In the genomic region with DNA sequence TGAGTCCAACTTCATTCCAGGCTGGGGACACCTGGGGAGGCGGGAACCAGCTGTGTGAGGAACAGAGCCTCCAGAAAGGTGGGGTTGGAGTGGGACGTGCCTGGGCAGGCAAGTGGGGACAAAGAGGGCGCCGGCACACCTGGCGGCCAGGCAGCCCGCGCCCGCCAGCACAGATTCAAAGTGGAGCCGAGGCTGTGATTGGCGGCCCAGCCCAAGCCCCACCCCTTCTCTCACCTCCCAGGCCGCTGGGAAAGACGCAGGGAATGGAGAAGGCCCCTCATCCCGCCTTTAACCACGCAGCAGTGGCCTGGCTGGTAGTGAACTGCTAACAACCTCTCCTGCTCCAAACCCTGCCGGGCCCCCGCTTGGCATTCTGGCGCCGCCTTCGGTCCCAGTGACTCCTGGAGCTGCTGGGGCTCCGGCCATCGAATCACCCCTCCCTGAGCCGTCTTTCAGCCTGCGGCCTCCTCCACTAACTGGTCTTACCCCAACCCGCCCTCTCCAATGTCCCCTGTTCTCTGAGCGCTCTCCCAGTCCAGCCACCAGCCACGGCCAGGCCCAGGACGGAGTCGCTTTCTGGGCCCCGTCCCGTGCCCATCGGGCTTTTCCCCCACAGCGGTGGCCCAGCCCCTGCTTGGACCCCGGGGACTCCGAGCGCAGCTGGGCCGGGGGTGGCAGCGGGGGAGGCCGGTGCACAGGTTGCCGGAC, we compare ENCODE assay signal across 9 cellular contexts. TPM values are rescaled to one million over a fixed set of nuclear protein-coding genes. Genes with fewer than 3 reads are reported as not detected.
DNase-seq lines count a peak whose midpoint lies in the region; ATAC-seq, FAIRE-seq and TF ChIP-seq lines count a peak whose summit lies in the region.
"Had no signal": no experiment of that assay in that cellular context is flagged by ENCODE, and none has a peak within 500 bp of the region (broad histone marks: within the 10 kb centered on the region; RNA-seq: fewer than 3 reads in every experiment).

No MANE protein-coding gene starts in this region.

- H3K79me2 ChIP-seq in endothelial cell of umbilical vein (ENCODE audit: control insufficient read depth, insufficient read depth, low read length) (no peaks in the 10 kb centered on the region), osteoblast (ENCODE audit: insufficient read depth, low read length) (no peaks in the 10 kb centered on the region)

- H3K27ac ChIP-seq in endothelial cell of umbilical vein (ENCODE audit: insufficient read depth, low read depth, low read length) = peak overlapping the region; percentile 64
- no peak overlapping the region for H3K27ac ChIP-seq in osteoblast (ENCODE audit: low read depth, low read length)

- BruUV-seq in endothelial cell of umbilical vein (replicated peaks; lab: Mats Ljungman, UMichigan) = no TSS peak

- FAIRE-seq in endothelial cell of umbilical vein (lab: Jason Lieb, UNC) = no peak
- FAIRE-seq: A204.1 had no signal

- H3K27me3 ChIP-seq in endothelial cell of umbilical vein (ENCODE audit: control insufficient read depth in 2 of 2, insufficient read depth in 2 of 2, low read length in 2 of 2) (no peaks in the 10 kb centered on the region), osteoblast (ENCODE audit: insufficient read depth, low read length) (no peaks in the 10 kb centered on the region)

- peak overlapping the region; percentile 74 for H3K4me2 ChIP-seq in endothelial cell of umbilical vein (ENCODE audit: insufficient read depth, low read length)
- peak overlapping the region; percentile 67 for H3K4me2 ChIP-seq in osteoblast (ENCODE audit: insufficient read depth, low read length)

- H4K20me1 ChIP-seq in endothelial cell of umbilical vein (replicated peaks; ENCODE audit: control insufficient read depth, extremely low read depth, insufficient read depth, low read length) (no peaks in the 10 kb centered on the region), osteoblast (ENCODE audit: insufficient read depth, low read length) (no peaks in the 10 kb centered on the region)

- H3K4me1 ChIP-seq in endothelial cell of umbilical vein (ENCODE audit: control insufficient read depth, extremely low read depth, insufficient read depth, low read length) = peaks cover 4% of the 10 kb centered on the region
- H3K4me1 ChIP-seq in osteoblast (ENCODE audit: insufficient read depth, low read length) = peaks cover 7% of the 10 kb centered on the region

- H3K4me3 ChIP-seq in endothelial cell of umbilical vein (replicated peaks in 1 of 3; ENCODE audit: insufficient read depth in 1 of 3, low read depth in 1 of 3, low read length in 3 of 3) (peak overlapping the region in 2 of 3 experiments; percentile 40 to 43), osteoblast (ENCODE audit: insufficient read depth, low read length) (peak overlapping the region; percentile 71)

- no peaks in the 10 kb centered on the region for H3K36me3 ChIP-seq in endothelial cell of umbilical vein (ENCODE audit: control insufficient read depth in 2 of 2, extremely low read depth in 1 of 2, insufficient read depth in 2 of 2, low read length in 2 of 2)
- H3K36me3 ChIP-seq in osteoblast (ENCODE audit: insufficient read depth, low read length) = no peaks in the 10 kb centered on the region

- peak overlapping the region; percentile 73 for H3K9ac ChIP-seq in endothelial cell of umbilical vein (replicated peaks; ENCODE audit: extremely low read depth, insufficient read depth, low read length)

- DNase-seq in DMS53 (lab: John Stamatoyannopoulos, UW) (peak; percentile 72), DMS53 treated with DMSO at 0.1 percent for 48 hours (lab: John Stamatoyannopoulos, UW; ENCODE audit: unreplicated experiment) (no peak), NCI-H510A treated with DMSO at 0.1 percent for 48 hours (lab: John Stamatoyannopoulos, UW) (peak; percentile 98), endothelial cell of umbilical vein (ENCODE audit: low read depth, low spot score) (no peak), osteoblast (ENCODE audit: insufficient read length, low spot score, missing footprints) (peak; percentile 65), GF-D8 (lab: John Stamatoyannopoulos, UW) (no peak), KBM-7 (no peak)

- POLR2A ChIA-PET in endothelial cell of umbilical vein (lab: Charles Lee) = no interaction called here

- CTCF ChIA-PET in endothelial cell of umbilical vein (lab: Charles Lee) = interaction anchor here (9.6 kb wide), 1 partner anchor 34 kb away, joined by 107 read pairs; no protein-coding TSS in a partner anchor

- H3K9me1 ChIP-seq in endothelial cell of umbilical vein (replicated peaks; ENCODE audit: control insufficient read depth, extremely low read depth, insufficient read depth, low read length) = no peaks in the 10 kb centered on the region

- H2AFZ ChIP-seq in endothelial cell of umbilical vein (ENCODE audit: low read depth, low read length) (peak overlapping the region; percentile 93), osteoblast (ENCODE audit: low read length) (peak overlapping the region; percentile 76)

- TF ChIP-seq CTCF in endothelial cell of umbilical vein (IDR thresholded peaks at IDR 0.05; ENCODE audit: extremely low read depth in 1 of 2, insufficient read depth in 1 of 2, low read depth in 1 of 2, low read length in 2 of 2) (no peak), osteoblast (IDR thresholded peaks at IDR 0.05; ENCODE audit: extremely low read depth, low read depth, low read length) (no peak)

- dilution Hi-C loops in endothelial cell of umbilical vein (cut with MboI; ENCODE audit: extremely low pct_ligation_motif_present, low sequenced_read_pairs) = no loop called here

- no peak for TF ChIP-seq POLR2A in endothelial cell of umbilical vein (IDR thresholded peaks at IDR 0.05; ENCODE audit: low read depth, low read length)

- no peaks in the 10 kb centered on the region for H3K9me3 ChIP-seq in endothelial cell of umbilical vein (replicated peaks; ENCODE audit: control insufficient read depth, insufficient read depth, low read length)
- no peaks in the 10 kb centered on the region for H3K9me3 ChIP-seq in osteoblast (ENCODE audit: low read depth, low read length)

- in situ Hi-C loops in KBM-7 (cut with MboI; ENCODE audit: low pct_unique_long_range_greater_than_20kb, low sequenced_read_pairs) = no loop called here

- intact Hi-C loops in endothelial cell of umbilical vein (cut with micrococcal nuclease) = loop anchor here (2.0 kb wide), 1 partner anchor 18 kb away; no protein-coding TSS in a partner anchor

- ATAC-seq in HG02763 (IDR thresholded peaks at IDR 0.05; ENCODE audit: unreplicated experiment) = no peak

TF ChIP-seq in endothelial cell of umbilical vein, 7 proteins besides CTCF, POLR2A, EP300 and RAD21:
- TF ChIP-seq JUN (IDR thresholded peaks at IDR 0.05; ENCODE audit: borderline replicate concordance, insufficient read depth, insufficient read length, low read depth) (no peak), POLR2AphosphoS5 (IDR thresholded peaks at IDR 0.05; ENCODE audit: insufficient read depth, low read depth, low read length) (no peak), GATA2 (IDR thresholded peaks at IDR 0.05; ENCODE audit: insufficient read depth, insufficient read length, low read depth, low read length) (no peak), EZH2 (IDR thresholded peaks at IDR 0.05; ENCODE audit: borderline replicate concordance, low read depth, low read length, severe bottlenecking) (no peak), FOS (IDR thresholded peaks at IDR 0.05; ENCODE audit: borderline replicate concordance, insufficient read depth, low read length) (no peak)
- TF ChIP-seq, protein P1, sequence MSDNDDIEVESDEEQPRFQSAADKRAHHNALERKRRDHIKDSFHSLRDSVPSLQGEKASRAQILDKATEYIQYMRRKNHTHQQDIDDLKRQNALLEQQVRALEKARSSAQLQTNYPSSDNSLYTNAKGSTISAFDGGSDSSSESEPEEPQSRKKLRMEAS (IDR thresholded peaks at IDR 0.05; ENCODE audit: insufficient read depth, insufficient read length) = no peak

RNA-seq across cellular contexts. Expression of gene PTMA, which starts 27.9 kb away (rescaled TPM):
- total RNA-seq in endothelial cell of umbilical vein = 1,418 and 1,488 TPM in 2 replicates
- 273 and 404 TPM in 2 replicates for polyA plus RNA-seq in endothelial cell of umbilical vein
- polyA plus RNA-seq in endothelial cell of umbilical vein (2011; cell fraction: cytosol; rRNA removed) = 749 and 766 TPM in 2 replicates
- polyA plus RNA-seq in endothelial cell of umbilical vein (2011; cell fraction: nucleus; rRNA removed) = 329 and 598 TPM in 2 replicates
- polyA plus RNA-seq in endothelial cell of umbilical vein (2012) = 1,179 and 1,542 TPM in 2 replicates
- polyA minus RNA-seq in endothelial cell of umbilical vein = 229 and 282 TPM in 2 replicates
- 411 TPM for polyA minus RNA-seq in endothelial cell of umbilical vein (2011; cell fraction: cytosol; rRNA and poly(A)+ RNA removed)
- 112 and 238 TPM in 2 replicates for polyA minus RNA-seq in endothelial cell of umbilical vein (2011; cell fraction: nucleus; rRNA and poly(A)+ RNA removed)
- 459 and 545 TPM in 2 replicates for total RNA-seq in osteoblast

Comparison
In these comparisons a context has a peak if more than half of its experiments do, and no peak if none do; other contexts are left out.
1. DNase-seq: peak in DMS53 (single experiment), NCI-H510A treated with DMSO at 0.1 percent for 48 hours (single experiment) and osteoblast (single experiment); none in DMS53 treated with DMSO at 0.1 percent for 48 hours (single experiment), endothelial cell of umbilical vein (single experiment), GF-D8 (single experiment) and KBM-7 (single experiment).